Comparison of ENCODE assay signal across 12 cellular contexts in the genomic region with DNA sequence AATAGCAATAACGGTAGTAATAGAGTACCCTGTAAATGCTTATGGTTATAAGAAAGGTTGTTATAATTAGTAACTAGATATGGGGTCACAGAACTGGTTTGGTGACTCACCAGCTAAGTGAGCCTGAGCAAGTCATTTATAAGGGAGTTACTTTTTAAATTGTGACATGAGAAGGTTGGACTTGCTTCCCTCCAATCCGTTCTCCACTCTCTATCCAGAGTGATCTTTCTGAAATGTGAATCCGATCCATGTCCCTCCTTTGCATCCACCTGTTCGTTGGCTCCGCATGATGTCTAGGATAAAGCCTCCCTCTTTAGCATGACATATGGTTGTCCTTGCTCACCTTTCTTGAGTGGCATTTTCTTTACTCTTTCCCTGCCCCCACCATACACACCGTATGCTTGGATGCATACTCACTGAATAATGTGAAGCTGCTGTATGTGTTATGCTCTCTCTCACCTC.
DNase-seq lines count a peak whose midpoint lies in the region; ATAC-seq and TF ChIP-seq lines count a peak whose summit lies in the region.
"Had no signal": no experiment of that assay in that cellular context is flagged by ENCODE, and none has a peak within 500 bp of the region (broad histone marks: within the 10 kb centered on the region; RNA-seq: fewer than 3 reads in every experiment).

No MANE protein-coding gene starts in this region.

- no peaks in the 10 kb centered on the region for H3K27me3 Mint-ChIP-seq in CD4-positive, alpha-beta T cell
- no peaks in the 10 kb centered on the region for H3K27me3 Mint-ChIP-seq in T-helper 17 cell

- H3K4me3 ChIP-seq in H7 (ENCODE audit: insufficient read depth, low read depth, low read length) = no peak overlapping the region
- H3K4me3 ChIP-seq in MG63 = no peak overlapping the region
- H3K4me3 ChIP-seq: cardiac muscle cell had no signal

- TF ChIP-seq CTCF in CD4-positive, alpha-beta T cell (IDR thresholded peaks at IDR 0.05) = no peak

- H3K4me3 Mint-ChIP-seq in CD4-positive, alpha-beta T cell = no peak overlapping the region
- peak overlapping the region; percentile 63 for H3K4me3 Mint-ChIP-seq in T-helper 17 cell

- POLR2A ChIA-PET in CD4-positive, alpha-beta T cell (lab: Charles Lee) = interaction anchor here (9.5 kb wide), 1 partner anchor 12 kb away, joined by 121 read pairs; no protein-coding TSS in a partner anchor

- peaks cover 81% of the 10 kb centered on the region for H3K4me1 Mint-ChIP-seq in CD4-positive, alpha-beta T cell (ENCODE audit: low read depth)
- H3K4me1 Mint-ChIP-seq in T-helper 17 cell = peaks cover 67% of the 10 kb centered on the region

- no peak for ATAC-seq in CD4-positive, alpha-beta T cell (ENCODE audit: poor library complexity)
- ATAC-seq in T-helper 17 cell = no peak
- no peak for ATAC-seq in HG03280 (IDR thresholded peaks at IDR 0.05; ENCODE audit: unreplicated experiment)
- ATAC-seq: sciatic nerve had no signal

- no peaks in the 10 kb centered on the region for H3K9me3 ChIP-seq in CD4-positive, alpha-beta T cell (ENCODE audit: control insufficient read depth, low read length)
- H3K9me3 ChIP-seq in T-helper 17 cell (ENCODE audit: control insufficient read depth, low read length, poor library complexity, severe bottlenecking) (no peaks in the 10 kb centered on the region), MG63 (no peaks in the 10 kb centered on the region; the same call in 1 of the 2 replicates)

- intact Hi-C loops in CD4-positive, alpha-beta T cell (cut with DNase I, micrococcal nuclease) = loop anchor here (2.0 to 5.0 kb wide), 2 partner anchors 16 to 51 kb away; no protein-coding TSS in a partner anchor

- DNase-seq in CD4-positive, alpha-beta T cell = no peak
- DNase-seq in H7 = peak; percentile 5
- no peak for DNase-seq in T-helper 17 cell
- DNase-seq in kidney tubule cell (ENCODE audit: low spot score) = peak; percentile 79
- DNase-seq in germinal center (ENCODE audit: low spot score) = no peak
- DNase-seq in NCI-H2081 (lab: John Stamatoyannopoulos, UW) = no peak
- DNase-seq in MG63 = no peak
- DNase-seq: activated CD8-positive, alpha-beta memory T cell treated with anti-CD3 and anti-CD28 coated beads, Interleukin-2, amount 50 U/mL, for 4 hours; NCI-H1105 treated with DMSO at 0.1 percent for 48 hours had no signal

- peak overlapping the region; percentile 86 for H3K27ac Mint-ChIP-seq in CD4-positive, alpha-beta T cell
- peak overlapping the region; percentile 99 for H3K27ac Mint-ChIP-seq in T-helper 17 cell

- H3K27me3 ChIP-seq in CD4-positive, alpha-beta T cell (ENCODE audit: control insufficient read depth, insufficient read depth, low read length) = no peaks in the 10 kb centered on the region
- H3K27me3 ChIP-seq in H7 (ENCODE audit: control insufficient read depth, insufficient read depth, low read length) = no peaks in the 10 kb centered on the region
- no peaks in the 10 kb centered on the region for H3K27me3 ChIP-seq in MG63
- H3K27me3 ChIP-seq: cardiac muscle cell had no signal

- CTCF ChIA-PET in CD4-positive, alpha-beta T cell (lab: Charles Lee) = interaction anchor here (1.0 to 2.6 kb wide), 2 partner anchors 12 to 61 kb away, joined by 3 to 11 read pairs; no protein-coding TSS in a partner anchor

- H3K27ac ChIP-seq in CD4-positive, alpha-beta T cell (ENCODE audit: low read depth, low read length) = no peak overlapping the region
- H3K27ac ChIP-seq: cardiac muscle cell had no signal

- H3K36me3 ChIP-seq in H7 (replicated peaks; ENCODE audit: control insufficient read depth, insufficient read depth, low read length) (no peaks in the 10 kb centered on the region), MG63 (no peaks in the 10 kb centered on the region)
- H3K36me3 ChIP-seq: cardiac muscle cell had no signal

- H3K9me3 Mint-ChIP-seq in CD4-positive, alpha-beta T cell = no peaks in the 10 kb centered on the region

- H3K36me3 Mint-ChIP-seq in CD4-positive, alpha-beta T cell (ENCODE audit: low read depth) = no peaks in the 10 kb centered on the region
- no peaks in the 10 kb centered on the region for H3K36me3 Mint-ChIP-seq in T-helper 17 cell (ENCODE audit: low read depth)

Comparison
In these comparisons a context has a peak if more than half of its experiments do, and no peak if none do; other contexts are left out.
1. DNase-seq: peak in H7 (single experiment) and kidney tubule cell (single experiment); none in CD4-positive, alpha-beta T cell (0 of 10), T-helper 17 cell (0 of 3), germinal center (single experiment), NCI-H2081 (0 of 2) and MG63 (single experiment).